In the genomic region with DNA sequence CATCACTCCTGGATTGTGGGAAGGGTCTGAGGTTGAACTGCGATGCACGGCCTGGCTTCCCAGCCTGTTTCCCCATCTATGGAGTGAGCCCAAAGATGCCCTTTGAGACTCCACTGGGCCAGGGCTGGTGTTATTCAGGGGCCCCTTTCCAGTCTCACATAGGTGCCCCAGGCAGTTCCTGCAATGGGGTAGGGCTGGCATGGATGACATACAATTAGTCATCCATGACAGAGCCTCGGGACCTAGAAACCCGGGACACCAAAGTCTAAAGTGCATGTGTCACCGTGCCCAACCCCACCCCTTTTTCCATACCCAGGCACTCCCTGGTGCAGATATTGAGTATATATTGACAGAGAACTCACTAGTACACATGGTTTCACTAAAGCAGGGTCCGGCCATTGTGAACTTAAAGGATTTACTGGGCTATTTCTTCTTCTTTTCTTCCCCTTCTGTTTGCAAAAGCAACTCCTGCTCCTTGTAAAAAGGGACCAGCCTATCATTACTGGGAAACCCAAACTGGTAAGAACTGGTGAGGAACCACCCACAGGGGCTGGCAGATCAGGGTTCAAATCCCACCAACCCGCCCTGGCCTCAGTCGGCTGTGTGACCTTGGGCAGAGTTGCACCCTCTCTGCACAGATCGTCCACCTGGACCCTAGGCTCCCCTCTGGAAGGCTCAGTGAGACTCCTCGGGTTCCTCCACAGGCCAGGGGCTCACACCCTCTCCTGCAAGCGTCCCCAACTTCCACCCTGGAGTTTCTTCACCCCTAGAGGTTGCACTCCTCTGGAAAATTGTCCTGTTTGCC, we compare ENCODE assay signal across 10 cellular contexts. TPM values are rescaled to one million over a fixed set of nuclear protein-coding genes. Genes with fewer than 3 reads are reported as not detected.
DNase-seq lines count a peak whose midpoint lies in the region; TF ChIP-seq lines count a peak whose summit lies in the region.
"Had no signal": no experiment of that assay in that cellular context is flagged by ENCODE, and none has a peak within 500 bp of the region (broad histone marks: within the 10 kb centered on the region; RNA-seq: fewer than 3 reads in every experiment).

No MANE protein-coding gene starts in this region.

- intact Hi-C loops in left ventricle myocardium inferior (cut with micrococcal nuclease), result no loop called here

- H3K36me3 ChIP-seq in BE2C (no peaks in the 10 kb centered on the region), left ventricle myocardium inferior (no peaks in the 10 kb centered on the region)

- H3K4me1 ChIP-seq in BE2C, result peaks cover 3% of the 10 kb centered on the region
- no peaks in the 10 kb centered on the region for H3K4me1 ChIP-seq in left ventricle myocardium inferior

- H3K4me3 ChIP-seq in BE2C (ENCODE audit: low read depth, low read length) (no peak overlapping the region), left ventricle myocardium inferior (no peak overlapping the region)
- H3K4me3 ChIP-seq: skin epidermis had no signal

- H3K27me3 ChIP-seq in BE2C (peaks cover 5% of the 10 kb centered on the region; the same call in 1 of the 2 replicates), left ventricle myocardium inferior (ENCODE audit: low read depth) (peaks cover 100% of the 10 kb centered on the region)

- TF ChIP-seq CTCF in BE2C (IDR thresholded peaks at IDR 0.05; ENCODE audit: low read depth, low read length) (no peak), left ventricle myocardium inferior (IDR thresholded peaks at IDR 0.05; ENCODE audit: borderline replicate concordance) (no peak)

- no peaks in the 10 kb centered on the region for H3K9me3 ChIP-seq in BE2C
- H3K9me3 ChIP-seq in left ventricle myocardium inferior (replicated peaks), result no peaks in the 10 kb centered on the region

- H3K27ac ChIP-seq in left ventricle myocardium inferior (replicated peaks), result no peak overlapping the region

- peak; percentile 47 for DNase-seq in BE2C
- DNase-seq in LHCN-M2 (ENCODE audit: low read depth), result peak; percentile 41
- DNase-seq in activated naive CD4-positive, alpha-beta T cell treated with anti-CD3 and anti-CD28 coated beads, Interleukin-2, amount 50 U/mL, for 16 hours, result peak; percentile 52
- peak; percentile 75 for DNase-seq in renal cortical epithelial cell (ENCODE audit: low read depth)
- DNase-seq in activated gamma-delta T cell (lab: John Stamatoyannopoulos, UW), result no peak
- DNase-seq in NCI-H2107 (lab: John Stamatoyannopoulos, UW), result no peak
- DNase-seq in left ventricle myocardium inferior, result no peak
- no peak for DNase-seq in inferior parietal cortex (ENCODE audit: extremely low spot score)

RNA-seq across cellular contexts. Expression of a gene that starts 2.7 kb away (rescaled TPM):
- polyA plus RNA-seq in BE2C (2012; ENCODE audit: insufficient read depth, insufficient read length, low read depth), result not detected
- total RNA-seq in LHCN-M2 (2014; rRNA removed) (not detected in 2 replicates), renal cortical epithelial cell (0.80 and 6.8 TPM in 2 replicates), left ventricle myocardium inferior (not detected)
- polyA plus RNA-seq in LHCN-M2 (2012), result not detected
- polyA plus RNA-seq: IgD-negative memory B cell had no signal

RNA-seq across cellular contexts. Expression of a gene that starts 23.7 kb away (rescaled TPM):
- not detected for polyA plus RNA-seq in BE2C (2012; ENCODE audit: insufficient read depth, insufficient read length, low read depth)
- total RNA-seq in LHCN-M2 (2014; rRNA removed), result not detected in 2 replicates
- not detected for polyA plus RNA-seq in LHCN-M2 (2012)
- total RNA-seq in renal cortical epithelial cell, result not detected in 2 replicates
- not detected for total RNA-seq in left ventricle myocardium inferior

RNA-seq across cellular contexts. Expression of a gene that starts 46.3 kb away (rescaled TPM):
- 7.0 TPM for polyA plus RNA-seq in BE2C (2012; ENCODE audit: insufficient read depth, insufficient read length, low read depth)
- total RNA-seq in LHCN-M2 (2014; rRNA removed), result 0.06 and 0.80 TPM in 2 replicates
- polyA plus RNA-seq in LHCN-M2 (2012), result 0.09 TPM
- total RNA-seq in renal cortical epithelial cell, result 0.80 and 3.3 TPM in 2 replicates
- total RNA-seq in left ventricle myocardium inferior, result 0.71 TPM

RNA-seq across cellular contexts. Expression of a gene that starts 50.2 kb away (rescaled TPM):
- not detected for polyA plus RNA-seq in BE2C (2012; ENCODE audit: insufficient read depth, insufficient read length, low read depth)
- total RNA-seq in LHCN-M2 (2014; rRNA removed) (0.45 TPM in 1 of 2 replicates, not detected in the other), renal cortical epithelial cell (2.3 and 3.7 TPM in 2 replicates), left ventricle myocardium inferior (1.7 TPM)
- polyA plus RNA-seq in LHCN-M2 (2012), result 0.05 TPM

Comparison
In these comparisons a context has a peak if more than half of its experiments do, and no peak if none do; other contexts are left out.
1. DNase-seq: peak in BE2C (single experiment), LHCN-M2 (single experiment), activated naive CD4-positive, alpha-beta T cell treated with anti-CD3 and anti-CD28 coated beads, Interleukin-2, amount 50 U/mL, for 16 hours (single experiment) and renal cortical epithelial cell (single experiment); none in activated gamma-delta T cell (single experiment), NCI-H2107 (single experiment), left ventricle myocardium inferior (single experiment) and inferior parietal cortex (single experiment).